ENCODE assay signal across 1 cellular context in the genomic region with DNA sequence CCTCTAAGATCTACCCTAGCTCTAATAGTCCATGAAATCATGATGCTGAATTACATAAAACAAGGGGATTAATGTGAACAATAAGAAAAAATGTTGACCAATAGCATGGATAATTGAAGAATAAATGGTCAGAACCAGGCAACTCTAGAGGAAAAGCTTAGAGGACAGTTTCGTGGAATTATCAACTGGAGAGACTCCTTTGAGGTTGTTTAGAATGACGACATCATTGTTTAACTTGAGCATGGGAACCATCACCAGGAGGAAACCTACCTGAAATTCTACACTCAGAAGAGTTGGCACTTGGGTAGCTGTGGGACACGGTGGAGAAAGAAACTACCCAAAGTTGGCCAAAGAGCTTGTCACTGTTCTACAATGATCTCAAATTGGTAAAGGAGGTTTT.
TF ChIP-seq lines count a peak whose summit lies in the region.

No MANE protein-coding gene starts in this region.

TF ChIP-seq in IMR-90, 13 proteins besides CTCF, POLR2A, EP300 and RAD21 (continued from another document):
- TF ChIP-seq, protein P1, sequence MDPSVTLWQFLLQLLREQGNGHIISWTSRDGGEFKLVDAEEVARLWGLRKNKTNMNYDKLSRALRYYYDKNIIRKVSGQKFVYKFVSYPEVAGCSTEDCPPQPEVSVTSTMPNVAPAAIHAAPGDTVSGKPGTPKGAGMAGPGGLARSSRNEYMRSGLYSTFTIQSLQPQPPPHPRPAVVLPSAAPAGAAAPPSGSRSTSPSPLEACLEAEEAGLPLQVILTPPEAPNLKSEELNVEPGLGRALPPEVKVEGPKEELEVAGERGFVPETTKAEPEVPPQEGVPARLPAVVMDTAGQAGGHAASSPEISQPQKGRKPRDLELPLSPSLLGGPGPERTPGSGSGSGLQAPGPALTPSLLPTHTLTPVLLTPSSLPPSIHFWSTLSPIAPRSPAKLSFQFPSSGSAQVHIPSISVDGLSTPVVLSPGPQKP (IDR thresholded peaks at IDR 0.05; ENCODE audit: borderline replicate concordance, low read depth, low read length), result no peak
- TF ChIP-seq RFX5 (IDR thresholded peaks at IDR 0.05; ENCODE audit: low read depth, low read length) (no peak), BHLHE40 (IDR thresholded peaks at IDR 0.05; ENCODE audit: low read depth, low read length) (no peak), FOS (IDR thresholded peaks at IDR 0.05; ENCODE audit: low read depth, low read length) (no peak), NFE2L2 (IDR thresholded peaks at IDR 0.05; ENCODE audit: low read depth, low read length) (no peak)
